1 cellular context compared by ENCODE assay signal in genomic region chr19:6058411-6059201, GRCh38.
TF ChIP-seq lines count a peak whose summit lies in the region.

No MANE protein-coding gene starts in this region.

TF ChIP-seq in K562, 482 proteins besides CTCF, POLR2A, EP300 and RAD21 (continued from another document):
- TF ChIP-seq ARID3A (IDR thresholded peaks at IDR 0.05; ENCODE audit: borderline replicate concordance, low read depth, low read length) (no peak), ZNF121 (CRISPR knock-in tag; conservative IDR thresholded peaks at IDR 0.05) (0 out of 2 replicates have a peak, but pooled peaks have one; percentile 11), ZKSCAN1 (IDR thresholded peaks at IDR 0.05; ENCODE audit: low read depth, low read length) (peak; percentile 73; the same call in 1 of the 2 replicates), CBFA2T3 (IDR thresholded peaks at IDR 0.05) (no peak), SIRT6 (IDR thresholded peaks at IDR 0.05; ENCODE audit: low read depth, low read length) (no peak), EGR1 (conservative IDR thresholded peaks at IDR 0.05) (no peak)
